In genomic region chr5:180343846-180344327, GRCh38 we compare ENCODE assay signal across 13 cellular contexts. TPM values are rescaled to one million over a fixed set of nuclear protein-coding genes. Genes with fewer than 3 reads are reported as not detected.
A peak's percentile ranks its signal among the peaks of the same experiment; 100 is the strongest.
DNase-seq lines count a peak whose midpoint lies in the region; ATAC-seq and TF ChIP-seq lines count a peak whose summit lies in the region.
"Had no signal": no experiment of that assay in that cellular context is flagged by ENCODE, and none has a peak within 500 bp of the region (broad histone marks: within the 10 kb centered on the region; RNA-seq: fewer than 3 reads in every experiment).

No MANE protein-coding gene starts in this region.

- no peak overlapping the region for H3K4me3 Mint-ChIP-seq in MCF 10A (ENCODE audit: unreplicated experiment)

- CTCF ChIA-PET in MCF 10A (lab: Yijun Ruan, JAX) (interaction anchor here (0.7 to 4.5 kb wide), 7 partner anchors 12 to 130 kb away, joined by 3 to 28 read pairs (median 6); no protein-coding TSS in a partner anchor), mammary epithelial cell (lab: Charles Lee; ENCODE audit: low non-redundant PET) (interaction anchor here (0.7 kb wide), 1 partner anchor 51 kb away, joined by 4 read pairs; no protein-coding TSS in a partner anchor)

- dilution Hi-C loops in mammary epithelial cell (cut with HindIII; ENCODE audit: low sequenced_read_pairs) = no loop called here

- POLR2A ChIA-PET in MCF 10A (lab: Yijun Ruan, JAX) = interaction anchor here (0.6 to 3.4 kb wide), 10 partner anchors 9 to 195 kb away, joined by 3 to 12 read pairs (median 3); no protein-coding TSS in a partner anchor

- peak; percentile 92 for DNase-seq in MCF 10A (ENCODE audit: unreplicated experiment)
- no peak for DNase-seq in mammary epithelial cell
- peak; percentile 80 to 83 for DNase-seq in cardiac fibroblast (ENCODE audit: low read depth in 2 of 2)
- no peak for DNase-seq in left colon
- DNase-seq in uterus = peak; percentile 67 to 73
- DNase-seq in T-helper 1 cell = no peak
- DNase-seq in erythroblast (lab: John Stamatoyannopoulos, UW) = no peak
- DNase-seq in NCI-H1092 treated with DMSO at 0.1 percent for 48 hours (lab: John Stamatoyannopoulos, UW) = no peak
- DNase-seq: AML-193, hippocampal formation, PC-3 had no signal

- no peak overlapping the region for H3K9ac ChIP-seq in mammary epithelial cell (ENCODE audit: insufficient read depth, low read length)

- ATAC-seq in left colon = peak; percentile 39
- ATAC-seq: PC-3 had no signal

- H3K27ac Mint-ChIP-seq in MCF 10A (ENCODE audit: low read depth, unreplicated experiment) = no peak overlapping the region

- no peaks in the 10 kb centered on the region for H3K4me1 ChIP-seq in mammary epithelial cell (ENCODE audit: insufficient read depth, low read length)
- H3K4me1 ChIP-seq in uterus = peaks cover 4 to 5% of the 10 kb centered on the region in 2 donors
- H3K4me1 ChIP-seq: adrenal gland had no signal

- H3K4me2 ChIP-seq in mammary epithelial cell (ENCODE audit: insufficient read depth, low read depth, low read length) = no peak overlapping the region

- no peak overlapping the region for H2AFZ ChIP-seq in mammary epithelial cell (ENCODE audit: low read depth, low read length)

- H3K36me3 Mint-ChIP-seq in MCF 10A (ENCODE audit: insufficient read depth, unreplicated experiment) = no peaks in the 10 kb centered on the region

- no peak for TF ChIP-seq CTCF in MCF 10A (IDR thresholded peaks at IDR 0.05; ENCODE audit: unreplicated experiment)
- TF ChIP-seq CTCF in mammary epithelial cell (conservative IDR thresholded peaks at IDR 0.05 in 1 of 2, IDR thresholded peaks at IDR 0.05 in 1 of 2; ENCODE audit: extremely low read depth in 1 of 2, insufficient read depth in 1 of 2, low read depth in 1 of 2, low read length in 2 of 2) = no peak
- no peak for TF ChIP-seq CTCF in cardiac fibroblast (IDR thresholded peaks at IDR 0.05; ENCODE audit: low read depth, low read length)
- TF ChIP-seq CTCF in uterus (IDR thresholded peaks at IDR 0.05) = no peak

- H3K4me1 Mint-ChIP-seq in MCF 10A (ENCODE audit: insufficient read depth, unreplicated experiment) = peaks cover 8% of the 10 kb centered on the region

- 73% methylated on average over 6 of the region's 6 CpGs for WGBS in mammary epithelial cell (ENCODE audit: low coverage, missing lambda C conversion rate)

- no peaks in the 10 kb centered on the region for H3K79me2 ChIP-seq in mammary epithelial cell (ENCODE audit: insufficient read depth, low read length)

- TF ChIP-seq POLR2A in uterus (IDR thresholded peaks at IDR 0.05) = no peak
- TF ChIP-seq POLR2A in erythroblast (IDR thresholded peaks at IDR 0.05; ENCODE audit: low read length) = no peak

- H3K36me3 ChIP-seq in mammary epithelial cell (ENCODE audit: insufficient read depth, low read length) (no peaks in the 10 kb centered on the region), uterus (no peaks in the 10 kb centered on the region)
- H3K36me3 ChIP-seq: adrenal gland, neutrophil had no signal

- no peaks in the 10 kb centered on the region for H3K9me3 Mint-ChIP-seq in MCF 10A (ENCODE audit: unreplicated experiment)

- H3K27me3 Mint-ChIP-seq in MCF 10A (ENCODE audit: insufficient read depth, unreplicated experiment) = no peaks in the 10 kb centered on the region

- no peak overlapping the region for H3K27ac ChIP-seq in mammary epithelial cell (ENCODE audit: insufficient read depth, low read depth, low read length)
- H3K27ac ChIP-seq in uterus = peak overlapping the region in 1 of 2 donors; percentile 46
- H3K27ac ChIP-seq: adrenal gland, neutrophil had no signal

- H4K20me1 ChIP-seq in mammary epithelial cell (ENCODE audit: insufficient read depth, low read length) = no peaks in the 10 kb centered on the region

- intact Hi-C loops in MCF 10A (cut with micrococcal nuclease) = no loop called here
- intact Hi-C loops in mammary epithelial cell (cut with micrococcal nuclease) = no loop called here
- intact Hi-C loops in left colon (cut with DNase I, micrococcal nuclease) = no loop called here
- intact Hi-C loops in uterus (cut with DNase I; ENCODE audit: low total_unique reads) = no loop called here

- in situ Hi-C loops in mammary epithelial cell (cut with MboI; ENCODE audit: low sequenced_read_pairs in 2 of 2) = no loop called here

- H3K27me3 ChIP-seq in mammary epithelial cell (ENCODE audit: insufficient read depth, low read length) (no peaks in the 10 kb centered on the region), uterus (no peaks in the 10 kb centered on the region)
- H3K27me3 ChIP-seq: adrenal gland had no signal

- H3K9me3 ChIP-seq in mammary epithelial cell (replicated peaks; ENCODE audit: insufficient read depth, low read length) = no peaks in the 10 kb centered on the region
- no peaks in the 10 kb centered on the region for H3K9me3 ChIP-seq in uterus
- H3K9me3 ChIP-seq: adrenal gland, neutrophil had no signal

- H3K4me3 ChIP-seq in mammary epithelial cell (replicated peaks in 1 of 3; ENCODE audit: insufficient read depth in 1 of 3, low read depth in 2 of 3, low read length in 3 of 3) (no peak overlapping the region), cardiac fibroblast (replicated peaks in 1 of 2; ENCODE audit: low read depth in 2 of 2, low read length in 2 of 2) (no peak overlapping the region), uterus (no peak overlapping the region)
- H3K4me3 ChIP-seq: adrenal gland had no signal

- BruUV-seq in MCF 10A (replicated peaks; lab: Mats Ljungman, UMichigan) = no TSS peak
- BruUV-seq in mammary epithelial cell (replicated peaks; lab: Mats Ljungman, UMichigan) = no TSS peak

RNA-seq across cellular contexts. Expression of gene GFPT2, which starts 9.2 kb away (rescaled TPM):
- total RNA-seq in MCF 10A (2022) (8.2 and 15.7 TPM in 2 replicates), mammary epithelial cell (under 1 TPM in 1 of 2 donors, not detected in 1; 0.83 TPM), left colon (1 to 10 TPM; 1.5 to 2.8 TPM), uterus (100 to 1,000 TPM in 1 of 4 donors, 10 to 100 TPM in 3; 18.2 to 118 (median 47.8) TPM)
- polyA plus RNA-seq in mammary epithelial cell = 0.15 TPM
- polyA minus RNA-seq in mammary epithelial cell = not detected

RNA-seq across cellular contexts. Expression of gene MAPK9, which starts 52.0 kb away (rescaled TPM):
- total RNA-seq in MCF 10A (2022) = 64.0 and 70.8 TPM in 2 replicates
- total RNA-seq in mammary epithelial cell = 10 to 100 TPM; 24.2 to 38.2 TPM
- 31.0 TPM for polyA plus RNA-seq in mammary epithelial cell
- polyA minus RNA-seq in mammary epithelial cell = 21.5 TPM
- total RNA-seq in left colon = 10 to 100 TPM; 40.9 to 49.8 TPM
- 10 to 100 TPM in 3 of 4 donors, 1 to 10 TPM in 1; 9.2 to 45.1 (median 33.3) TPM for total RNA-seq in uterus

Comparison
In these comparisons a context has a peak if more than half of its experiments do, and no peak if none do; other contexts are left out.
1. DNase-seq: peak in MCF 10A (single experiment), cardiac fibroblast (2 of 2) and uterus (2 of 2); none in mammary epithelial cell (single experiment), left colon (0 of 2), T-helper 1 cell (0 of 5), erythroblast (0 of 2) and NCI-H1092 treated with DMSO at 0.1 percent for 48 hours (single experiment).